ENCODE assay signal across 31 cellular contexts in genomic region chr11:72250661-72251465, GRCh38. TPM values are rescaled to one million over a fixed set of nuclear protein-coding genes. Genes with fewer than 3 reads are reported as not detected.
"Had no signal": no experiment of that assay in that cellular context is flagged by ENCODE, and none has a peak within 500 bp of the region (broad histone marks: within the 10 kb centered on the region; RNA-seq: fewer than 3 reads in every experiment).

No MANE protein-coding gene starts in this region.

- DNase-seq: activated B cell treated with CpG ODN at 0.5 μM for 24 hours; activated CD4-positive, alpha-beta T cell treated with anti-CD3 and anti-CD28 coated beads, Interleukin-2, amount 50 U/mL, for 1 hour; activated CD8-positive, alpha-beta T cell treated with anti-CD3 and anti-CD28 coated beads for 36 hours; activated naive CD4-positive, alpha-beta T cell; activated T-cell treated with anti-CD3 and anti-CD28 coated beads for 4 hours; activated T-cell treated with anti-CD3 and anti-CD28 coated beads, Interleukin-2, amount 50 U/mL, for 72 hours; dermis blood vessel endothelial cell; effector CD4-positive, alpha-beta T cell; foreskin keratinocyte; heart right ventricle; kidney glomerular epithelial cell; lower lobe of right lung; mesenchymal stem cell; naive thymus-derived CD8-positive, alpha-beta T cell; occipital lobe; right lobe of liver; stimulated activated CD4-positive, alpha-beta T cell treated with anti-CD3 and anti-CD28 coated beads, Interleukin-12 subunit alpha, Interleukin-12 subunit beta, amount 100 ng/mL, for 4 hours; stimulated activated CD4-positive, alpha-beta T cell treated with anti-CD3 and anti-CD28 coated beads, Interleukin-4, amount 100 ng/mL, for 1 hour; stimulated activated naive CD8-positive, alpha-beta T cell treated with anti-CD3 and anti-CD28 coated beads, Interleukin-15, Interleukin-2, amounts not matched to agents 100 U/mL and 50 U/mL, for 24 hours; T-helper 1 cell; testis; transverse colon had no signal

- ATAC-seq: activated CD8-positive, alpha-beta T cell treated with anti-CD3 and anti-CD28 coated beads for 36 hours; activated naive CD4-positive, alpha-beta T cell treated with anti-CD3 and anti-CD28 coated beads, Interleukin-2, amount 50 U/mL, for 72 hours; activated T-cell treated with anti-CD3 and anti-CD28 coated beads, Interleukin-2, amount 50 U/mL, for 72 hours; foreskin keratinocyte; left lobe of liver; lower lobe of right lung; naive thymus-derived CD8-positive, alpha-beta T cell; stimulated activated naive CD8-positive, alpha-beta T cell treated with anti-CD3 and anti-CD28 coated beads, Interleukin-15, Interleukin-2, amounts not matched to agents 100 U/mL and 50 U/mL, for 24 hours had no signal

- H3K4me3 ChIP-seq: breast epithelium, esophagus muscularis mucosa, heart right ventricle, lower lobe of right lung, right lobe of liver, skin epidermis, testis, transverse colon had no signal

- H3K27me3 ChIP-seq: breast epithelium, right lobe of liver, testis had no signal

- H3K4me1 ChIP-seq: breast epithelium, esophagus muscularis mucosa, foreskin keratinocyte, heart right ventricle, lower lobe of right lung, right lobe of liver, testis, transverse colon had no signal

- H3K27ac ChIP-seq: breast epithelium, esophagus muscularis mucosa, foreskin keratinocyte, heart right ventricle, lower lobe of right lung, right lobe of liver, skin epidermis, testis, transverse colon had no signal

- H3K9me3 ChIP-seq: breast epithelium, esophagus muscularis mucosa, heart right ventricle, lower lobe of right lung, right lobe of liver, testis, transverse colon had no signal

- H3K9me3 Mint-ChIP-seq: activated B cell treated with CpG ODN at 0.5 μM for 24 hours; activated CD8-positive, alpha-beta T cell treated with anti-CD3 and anti-CD28 coated beads for 36 hours; activated naive CD4-positive, alpha-beta T cell treated with anti-CD3 and anti-CD28 coated beads, Interleukin-2, amount 50 U/mL, for 72 hours; activated T-cell treated with anti-CD3 and anti-CD28 coated beads, Interleukin-2, amount 50 U/mL, for 72 hours; central memory CD8-positive, alpha-beta T cell; naive thymus-derived CD8-positive, alpha-beta T cell; T-helper 2 cell treated with Interferon-gamma antibody and Interleukin-4, amounts not matched to agents 5 μg/mL and 100 μg/mL, for 36 hours had no signal

- H3K27ac Mint-ChIP-seq: activated B cell treated with CpG ODN at 0.5 μM for 24 hours; activated CD8-positive, alpha-beta T cell treated with anti-CD3 and anti-CD28 coated beads for 36 hours; activated naive CD4-positive, alpha-beta T cell treated with anti-CD3 and anti-CD28 coated beads, Interleukin-2, amount 50 U/mL, for 72 hours; activated T-cell treated with anti-CD3 and anti-CD28 coated beads, Interleukin-2, amount 50 U/mL, for 72 hours; naive thymus-derived CD8-positive, alpha-beta T cell; T-helper 2 cell treated with Interferon-gamma antibody and Interleukin-4, amounts not matched to agents 5 μg/mL and 100 μg/mL, for 36 hours had no signal

- H3K36me3 Mint-ChIP-seq: activated naive CD4-positive, alpha-beta T cell treated with anti-CD3 and anti-CD28 coated beads, Interleukin-2, amount 50 U/mL, for 72 hours; naive thymus-derived CD8-positive, alpha-beta T cell had no signal

- H3K36me3 ChIP-seq: breast epithelium, esophagus muscularis mucosa, heart right ventricle, lower lobe of right lung, right lobe of liver, transverse colon had no signal

- H3K4me3 Mint-ChIP-seq: activated B cell treated with CpG ODN at 0.5 μM for 24 hours; activated CD8-positive, alpha-beta T cell treated with anti-CD3 and anti-CD28 coated beads for 36 hours; activated T-cell treated with anti-CD3 and anti-CD28 coated beads, Interleukin-2, amount 50 U/mL, for 72 hours; central memory CD8-positive, alpha-beta T cell; naive thymus-derived CD8-positive, alpha-beta T cell; neural crest cell; T-helper 2 cell treated with Interferon-gamma antibody and Interleukin-4, amounts not matched to agents 5 μg/mL and 100 μg/mL, for 36 hours had no signal

- H3K4me1 Mint-ChIP-seq: activated B cell treated with CpG ODN at 0.5 μM for 24 hours; central memory CD8-positive, alpha-beta T cell; neural crest cell had no signal

RNA-seq across cellular contexts. Expression of gene PHOX2A, which starts 6.9 kb away (rescaled TPM):
- total RNA-seq: activated B cell treated with CpG ODN at 0.5 μM for 24 hours; activated CD8-positive, alpha-beta T cell treated with anti-CD3 and anti-CD28 coated beads for 36 hours; activated naive CD4-positive, alpha-beta T cell treated with anti-CD3 and anti-CD28 coated beads, Interleukin-2, amount 50 U/mL, for 72 hours; activated T-cell treated with anti-CD3 and anti-CD28 coated beads, Interleukin-2, amount 50 U/mL, for 72 hours; breast epithelium; dermis blood vessel endothelial cell; foreskin keratinocyte; glomerular endothelial cell; heart right ventricle; left lobe of liver; lower lobe of right lung; naive thymus-derived CD8-positive, alpha-beta T cell; occipital lobe; right lobe of liver had no signal

RNA-seq across cellular contexts. Expression of gene FOLR2, which starts 34.3 kb away (rescaled TPM):
- total RNA-seq: activated CD8-positive, alpha-beta T cell treated with anti-CD3 and anti-CD28 coated beads for 36 hours; activated naive CD4-positive, alpha-beta T cell treated with anti-CD3 and anti-CD28 coated beads, Interleukin-2, amount 50 U/mL, for 72 hours; activated T-cell treated with anti-CD3 and anti-CD28 coated beads, Interleukin-2, amount 50 U/mL, for 72 hours; dermis blood vessel endothelial cell; foreskin keratinocyte; glomerular endothelial cell; neural crest cell had no signal

RNA-seq across cellular contexts. Expression of gene FOLR1, which starts 58.9 kb away (rescaled TPM):
- total RNA-seq: activated B cell treated with CpG ODN at 0.5 μM for 24 hours; activated CD8-positive, alpha-beta T cell treated with anti-CD3 and anti-CD28 coated beads for 36 hours; activated naive CD4-positive, alpha-beta T cell treated with anti-CD3 and anti-CD28 coated beads, Interleukin-2, amount 50 U/mL, for 72 hours; activated T-cell treated with anti-CD3 and anti-CD28 coated beads, Interleukin-2, amount 50 U/mL, for 72 hours; foreskin keratinocyte; glomerular endothelial cell; left lobe of liver; naive thymus-derived CD8-positive, alpha-beta T cell; neural crest cell; occipital lobe; right lobe of liver; transverse colon had no signal
